Comparison of ENCODE assay signal across 16 cellular contexts in the genomic region with DNA sequence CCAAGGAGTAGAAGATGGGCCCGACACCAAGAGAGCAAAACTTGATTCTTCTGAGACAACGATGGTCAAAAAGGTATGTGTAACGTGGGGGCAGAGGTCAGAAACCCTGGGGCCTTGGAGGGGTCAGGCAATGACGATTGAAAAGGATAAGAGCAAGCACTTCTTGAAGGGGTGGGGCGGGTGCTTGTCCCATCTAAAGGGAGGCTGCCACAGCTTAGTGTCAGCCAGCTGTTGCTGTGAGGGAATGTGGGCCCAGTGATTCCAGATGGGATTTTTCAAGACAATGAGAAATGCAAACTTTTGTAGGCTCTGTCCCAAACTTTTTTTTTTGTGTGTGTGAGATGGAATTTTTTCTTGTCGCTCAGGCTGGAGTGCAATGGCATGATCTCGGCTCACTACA. TPM values are rescaled to one million over a fixed set of nuclear protein-coding genes. Genes with fewer than 3 reads are reported as not detected.
DNase-seq lines count a peak whose midpoint lies in the region; ATAC-seq, FAIRE-seq and TF ChIP-seq lines count a peak whose summit lies in the region.
"Had no signal": no experiment of that assay in that cellular context is flagged by ENCODE, and none has a peak within 500 bp of the region (broad histone marks: within the 10 kb centered on the region; RNA-seq: fewer than 3 reads in every experiment).

No MANE protein-coding gene starts in this region.

- intact Hi-C loops in activated CD4-positive, alpha-beta T cell treated with anti-CD3 and anti-CD28 coated beads, Interleukin-2, amount 10 ng/mL, durations not matched to agents 24 days and 14 days (cut with micrococcal nuclease) = no loop called here
- intact Hi-C loops in left ventricle myocardium inferior (cut with micrococcal nuclease) = loop anchor here (10.0 kb wide), 1 partner anchor 60 kb away; no protein-coding TSS in a partner anchor

- no peak overlapping the region for H3K4me3 ChIP-seq in left ventricle myocardium inferior
- H3K4me3 ChIP-seq: A549, HAP-1 had no signal

- no peaks in the 10 kb centered on the region for H3K27me3 ChIP-seq in left ventricle myocardium inferior (ENCODE audit: low read depth)
- H3K27me3 ChIP-seq: brain microvascular endothelial cell had no signal

- peaks cover 48% of the 10 kb centered on the region for H3K36me3 ChIP-seq in left ventricle myocardium inferior

- H3K4me1 Mint-ChIP-seq in activated CD4-positive, alpha-beta T cell treated with anti-CD3 and anti-CD28 coated beads, Interleukin-2, amount 10 ng/mL, durations not matched to agents 24 days and 14 days = peaks cover 53% of the 10 kb centered on the region
- H3K4me1 Mint-ChIP-seq in activated naive CD8-positive, alpha-beta T cell treated with anti-CD3 and anti-CD28 coated beads, Interleukin-2, amount 50 U/mL, for 24 hours = peaks cover 58% of the 10 kb centered on the region
- peaks cover 31% of the 10 kb centered on the region for H3K4me1 Mint-ChIP-seq in stimulated activated memory B cell treated with anti-CD40 and anti-IgM and Interleukin-4, amounts not matched to agents 10 μg/mL and 1 μg/mL and 100 μg/mL, for 72 hours

- TF ChIP-seq CTCF in left ventricle myocardium inferior (IDR thresholded peaks at IDR 0.05; ENCODE audit: borderline replicate concordance) (no peak), D721Med (IDR thresholded peaks at IDR 0.05; ENCODE audit: insufficient read depth, missing control alignments) (no peak)

- H3K27me3 Mint-ChIP-seq in activated CD4-positive, alpha-beta T cell treated with anti-CD3 and anti-CD28 coated beads, Interleukin-2, amount 10 ng/mL, durations not matched to agents 24 days and 14 days = no peaks in the 10 kb centered on the region
- no peaks in the 10 kb centered on the region for H3K27me3 Mint-ChIP-seq in activated naive CD8-positive, alpha-beta T cell treated with anti-CD3 and anti-CD28 coated beads, Interleukin-2, amount 50 U/mL, for 24 hours
- no peaks in the 10 kb centered on the region for H3K27me3 Mint-ChIP-seq in stimulated activated memory B cell treated with anti-CD40 and anti-IgM and Interleukin-4, amounts not matched to agents 10 μg/mL and 1 μg/mL and 100 μg/mL, for 72 hours
- H3K27me3 Mint-ChIP-seq: naive B cell had no signal

- peaks cover 52% of the 10 kb centered on the region for H3K4me1 ChIP-seq in left ventricle myocardium inferior

- H3K9me3 ChIP-seq in left ventricle myocardium inferior (replicated peaks) = no peaks in the 10 kb centered on the region
- H3K9me3 ChIP-seq: A549, HAP-1 had no signal

- peaks cover 71% of the 10 kb centered on the region for H3K36me3 Mint-ChIP-seq in activated CD4-positive, alpha-beta T cell treated with anti-CD3 and anti-CD28 coated beads, Interleukin-2, amount 10 ng/mL, durations not matched to agents 24 days and 14 days (ENCODE audit: low read depth)
- peaks cover 72% of the 10 kb centered on the region for H3K36me3 Mint-ChIP-seq in activated naive CD8-positive, alpha-beta T cell treated with anti-CD3 and anti-CD28 coated beads, Interleukin-2, amount 50 U/mL, for 24 hours (ENCODE audit: low read depth)
- peaks cover 58% of the 10 kb centered on the region for H3K36me3 Mint-ChIP-seq in stimulated activated memory B cell treated with anti-CD40 and anti-IgM and Interleukin-4, amounts not matched to agents 10 μg/mL and 1 μg/mL and 100 μg/mL, for 72 hours

- no peaks in the 10 kb centered on the region for H3K9me3 Mint-ChIP-seq in activated CD4-positive, alpha-beta T cell treated with anti-CD3 and anti-CD28 coated beads, Interleukin-2, amount 10 ng/mL, durations not matched to agents 24 days and 14 days
- H3K9me3 Mint-ChIP-seq in activated naive CD8-positive, alpha-beta T cell treated with anti-CD3 and anti-CD28 coated beads, Interleukin-2, amount 50 U/mL, for 24 hours = no peaks in the 10 kb centered on the region
- no peaks in the 10 kb centered on the region for H3K9me3 Mint-ChIP-seq in stimulated activated memory B cell treated with anti-CD40 and anti-IgM and Interleukin-4, amounts not matched to agents 10 μg/mL and 1 μg/mL and 100 μg/mL, for 72 hours
- H3K9me3 Mint-ChIP-seq: naive B cell had no signal

- ATAC-seq in activated naive CD8-positive, alpha-beta T cell treated with anti-CD3 and anti-CD28 coated beads, Interleukin-2, amount 50 U/mL, for 24 hours = no peak
- no peak for ATAC-seq in stimulated activated memory B cell treated with anti-CD40 and anti-IgM and Interleukin-4, amounts not matched to agents 10 μg/mL and 1 μg/mL and 100 μg/mL, for 72 hours
- ATAC-seq in HG03095 (IDR thresholded peaks at IDR 0.05; ENCODE audit: unreplicated experiment) = no peak
- ATAC-seq: A549 had no signal

- peak overlapping the region; percentile 56 for H3K27ac ChIP-seq in left ventricle myocardium inferior (replicated peaks)
- H3K27ac ChIP-seq: A549, brain microvascular endothelial cell had no signal

- no peak overlapping the region for H3K27ac Mint-ChIP-seq in activated CD4-positive, alpha-beta T cell treated with anti-CD3 and anti-CD28 coated beads, Interleukin-2, amount 10 ng/mL, durations not matched to agents 24 days and 14 days
- peak overlapping the region; percentile 25 for H3K27ac Mint-ChIP-seq in activated naive CD8-positive, alpha-beta T cell treated with anti-CD3 and anti-CD28 coated beads, Interleukin-2, amount 50 U/mL, for 24 hours
- H3K27ac Mint-ChIP-seq in stimulated activated memory B cell treated with anti-CD40 and anti-IgM and Interleukin-4, amounts not matched to agents 10 μg/mL and 1 μg/mL and 100 μg/mL, for 72 hours = peak overlapping the region; percentile 23

- no peak for DNase-seq in activated CD4-positive, alpha-beta T cell treated with anti-CD3 and anti-CD28 coated beads, Interleukin-2, amount 10 ng/mL, durations not matched to agents 24 days and 14 days
- no peak for DNase-seq in activated CD4-positive, alpha-beta T cell treated with anti-CD3 and anti-CD28 coated beads for 48 hours
- no peak for DNase-seq in activated naive CD8-positive, alpha-beta T cell treated with anti-CD3 and anti-CD28 coated beads, Interleukin-2, amount 50 U/mL, for 24 hours
- DNase-seq in left ventricle myocardium inferior (peak; percentile 29), pons (ENCODE audit: low spot score) (no peak), D721Med (ENCODE audit: insufficient read length, low spot score) (no peak)
- DNase-seq: brain microvascular endothelial cell, DMS79, naive B cell, NCI-H510A had no signal

- no peak for FAIRE-seq in D721Med (lab: Jason Lieb, UNC)
- FAIRE-seq: A549, GM12891, GM19239 had no signal

- peak overlapping the region; percentile 5 for H3K4me3 Mint-ChIP-seq in activated CD4-positive, alpha-beta T cell treated with anti-CD3 and anti-CD28 coated beads, Interleukin-2, amount 10 ng/mL, durations not matched to agents 24 days and 14 days
- no peak overlapping the region for H3K4me3 Mint-ChIP-seq in activated naive CD8-positive, alpha-beta T cell treated with anti-CD3 and anti-CD28 coated beads, Interleukin-2, amount 50 U/mL, for 24 hours
- no peak overlapping the region for H3K4me3 Mint-ChIP-seq in stimulated activated memory B cell treated with anti-CD40 and anti-IgM and Interleukin-4, amounts not matched to agents 10 μg/mL and 1 μg/mL and 100 μg/mL, for 72 hours
- H3K4me3 Mint-ChIP-seq: naive B cell had no signal

RNA-seq across cellular contexts. Expression of gene SAE1, which starts 24.5 kb away (rescaled TPM):
- 147 and 151 TPM in 2 replicates for total RNA-seq in activated CD4-positive, alpha-beta T cell treated with anti-CD3 and anti-CD28 coated beads, Interleukin-2, amount 10 ng/mL, durations not matched to agents 24 days and 14 days
- total RNA-seq in left ventricle myocardium inferior = 42.5 TPM

RNA-seq across cellular contexts. Expression of gene ZC3H4, which starts 41.6 kb away (rescaled TPM):
- 97.3 and 103 TPM in 2 replicates for total RNA-seq in activated CD4-positive, alpha-beta T cell treated with anti-CD3 and anti-CD28 coated beads, Interleukin-2, amount 10 ng/mL, durations not matched to agents 24 days and 14 days
- total RNA-seq in left ventricle myocardium inferior = 22.1 TPM
